8 cellular contexts compared by ENCODE assay signal in the genomic region with DNA sequence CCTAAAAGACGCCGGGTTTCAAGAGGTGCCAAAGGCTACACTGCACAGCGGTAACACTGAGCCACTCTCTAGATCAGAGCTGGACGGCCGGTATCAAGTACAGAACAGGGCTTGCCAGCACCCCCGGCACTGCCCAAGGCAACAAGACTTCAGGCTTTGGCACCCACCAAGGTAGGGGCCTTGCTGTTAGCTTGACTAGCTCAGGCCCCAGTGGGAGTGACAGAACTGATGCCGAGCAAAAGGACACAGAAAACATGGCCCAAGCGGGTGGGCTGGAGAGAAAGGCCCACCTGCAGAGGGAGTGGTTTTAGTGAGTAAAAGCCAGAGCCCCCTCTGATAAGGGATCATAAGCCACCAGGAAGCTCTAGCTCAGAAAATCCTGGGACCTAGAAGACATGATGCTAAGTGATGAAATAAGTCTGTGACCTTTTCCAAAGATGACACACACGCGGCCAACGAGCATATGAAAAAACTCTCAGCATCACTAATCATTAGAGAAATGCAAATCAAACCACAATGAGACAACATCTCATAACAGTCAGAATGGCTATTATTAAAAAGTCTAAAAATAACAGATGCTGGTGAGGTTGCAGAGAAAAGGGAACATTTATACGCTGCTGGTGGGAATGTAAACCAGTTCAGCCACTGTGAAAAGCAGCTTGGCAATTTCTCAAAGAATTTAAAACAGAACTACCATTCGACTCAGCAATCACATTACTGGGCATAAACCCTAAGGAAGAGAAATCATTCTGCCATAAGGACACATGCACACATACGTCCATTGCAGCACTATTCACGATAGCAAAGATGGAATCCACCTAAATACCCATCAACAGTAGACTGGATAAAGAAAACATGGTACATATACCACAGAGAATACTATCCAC. TPM values are rescaled to one million over a fixed set of nuclear protein-coding genes. Genes with fewer than 3 reads are reported as not detected.
A peak's percentile ranks its signal among the peaks of the same experiment; 100 is the strongest.
DNase-seq lines count a peak whose midpoint lies in the region; ATAC-seq, FAIRE-seq and TF ChIP-seq lines count a peak whose summit lies in the region.

No MANE protein-coding gene starts in this region.

- peak; percentile 40; the same call in 1 of the 2 replicates for TF ChIP-seq POLR2A in GM12892 (IDR thresholded peaks at IDR 0.05; ENCODE audit: low read depth, low read length)
- TF ChIP-seq POLR2A in upper lobe of left lung (IDR thresholded peaks at IDR 0.05): no peak

- H3K4me1 ChIP-seq in left lung: peaks cover 62 to 100% of the 10 kb centered on the region in 2 donors
- H3K4me1 ChIP-seq in upper lobe of left lung: peaks cover 90 to 96% (median 91%) of the 10 kb centered on the region in 4 donors

- BruUV-seq in Calu3 (replicated peaks; lab: Mats Ljungman, UMichigan): no TSS peak

- ATAC-seq in HG03354 (IDR thresholded peaks at IDR 0.05; ENCODE audit: poor library complexity, severe bottlenecking, unreplicated experiment) (peak; percentile 50), left lung (no peak), upper lobe of left lung (ENCODE audit: low FRiP score in 2 of 2) (peak in 1 of 2 donors; percentile 20), HG02870 (IDR thresholded peaks at IDR 0.05; ENCODE audit: unreplicated experiment) (no peak)

- no peak overlapping the region for H3K4me3 ChIP-seq in left lung
- H3K4me3 ChIP-seq in upper lobe of left lung: peak overlapping the region in 1 of 4 donors; percentile 10

- H3K9me3 ChIP-seq in left lung (no peaks in the 10 kb centered on the region), upper lobe of left lung (no peaks in the 10 kb centered on the region)

- H3K36me3 Mint-ChIP-seq in activated naive CD4-positive, alpha-beta T cell treated with anti-CD3 and anti-CD28 coated beads, Interleukin-2, amount 50 U/mL, for 24 hours: peaks cover 16% of the 10 kb centered on the region
- H3K36me3 Mint-ChIP-seq in Calu3 (ENCODE audit: insufficient read depth, unreplicated experiment): peaks cover 26% of the 10 kb centered on the region

- CTCF ChIA-PET in Calu3 (lab: Charles Lee): interaction anchor here (0.7 to 1.2 kb wide), 2 partner anchors 11 to 17 kb away, joined by 3 to 4 read pairs; no protein-coding TSS in a partner anchor

- intact Hi-C loops in left lung (cut with DNase I) (no loop called here), Calu3 (cut with micrococcal nuclease; ENCODE audit: unreplicated experiment) (no loop called here)

- H3K27me3 Mint-ChIP-seq in activated naive CD4-positive, alpha-beta T cell treated with anti-CD3 and anti-CD28 coated beads, Interleukin-2, amount 50 U/mL, for 24 hours: no peaks in the 10 kb centered on the region
- no peaks in the 10 kb centered on the region for H3K27me3 Mint-ChIP-seq in Calu3 (ENCODE audit: unreplicated experiment)

- TF ChIP-seq CTCF in left lung (IDR thresholded peaks at IDR 0.05) (no peak), upper lobe of left lung (IDR thresholded peaks at IDR 0.05) (no peak), Calu3 (IDR thresholded peaks at IDR 0.05; ENCODE audit: unreplicated experiment) (no peak)

- peaks cover 88% of the 10 kb centered on the region for H3K4me1 Mint-ChIP-seq in activated naive CD4-positive, alpha-beta T cell treated with anti-CD3 and anti-CD28 coated beads, Interleukin-2, amount 50 U/mL, for 24 hours
- peaks cover 46% of the 10 kb centered on the region for H3K4me1 Mint-ChIP-seq in Calu3 (ENCODE audit: low read depth, unreplicated experiment)

- no peaks in the 10 kb centered on the region for H3K27me3 ChIP-seq in left lung
- no peaks in the 10 kb centered on the region for H3K27me3 ChIP-seq in upper lobe of left lung

- H3K9me3 Mint-ChIP-seq in activated naive CD4-positive, alpha-beta T cell treated with anti-CD3 and anti-CD28 coated beads, Interleukin-2, amount 50 U/mL, for 24 hours: no peaks in the 10 kb centered on the region
- H3K9me3 Mint-ChIP-seq in Calu3 (ENCODE audit: low read depth, unreplicated experiment): no peaks in the 10 kb centered on the region

- H3K36me3 ChIP-seq in left lung (peaks cover 0 to 18% of the 10 kb centered on the region in 2 donors), upper lobe of left lung (peaks cover 0 to 15% (median 0%) of the 10 kb centered on the region in 4 donors)

- H3K27ac ChIP-seq in left lung: peak overlapping the region; percentile 75 to 92
- peak overlapping the region; percentile 83 to 95 (median 90) for H3K27ac ChIP-seq in upper lobe of left lung

- peak overlapping the region; percentile 88 for H3K27ac Mint-ChIP-seq in activated naive CD4-positive, alpha-beta T cell treated with anti-CD3 and anti-CD28 coated beads, Interleukin-2, amount 50 U/mL, for 24 hours
- H3K27ac Mint-ChIP-seq in Calu3 (ENCODE audit: unreplicated experiment): no peak overlapping the region

- peak overlapping the region; percentile 72 for H3K4me3 Mint-ChIP-seq in activated naive CD4-positive, alpha-beta T cell treated with anti-CD3 and anti-CD28 coated beads, Interleukin-2, amount 50 U/mL, for 24 hours
- no peak overlapping the region for H3K4me3 Mint-ChIP-seq in Calu3 (ENCODE audit: low read depth, unreplicated experiment)

- peak in 1 of 4 donors; percentile 31 for TF ChIP-seq EP300 in upper lobe of left lung (IDR thresholded peaks at IDR 0.05)

- WGBS in upper lobe of left lung, 2 donors: 63 to 73% methylated on average over 9 to 15 of the region's 15 CpGs

- DNase-seq in GM12892 (ENCODE audit: insufficient read length) (no peak), left lung (no peak), upper lobe of left lung (no peak), NCI-H2107 (lab: John Stamatoyannopoulos, UW) (no peak), Calu3 (no peak)

- FAIRE-seq in GM12892 (lab: Jason Lieb, UNC): peak; percentile 100

RNA-seq across cellular contexts. Expression of gene EHD1, which starts 12.9 kb away (rescaled TPM):
- polyA plus RNA-seq in GM12892 (2012; ENCODE audit: missing spikeins): 76.6 TPM
- 100 to 1,000 TPM in 1 of 2 donors, 10 to 100 TPM in 1; 73.0 to 153 TPM for total RNA-seq in left lung
- 100 to 1,000 TPM in 4 of 6 donors, 10 to 100 TPM in 2; 43.0 to 167 (median 103) TPM for total RNA-seq in upper lobe of left lung
- 92.8 and 101 TPM in 2 replicates for total RNA-seq in Calu3 (2022)

RNA-seq across cellular contexts. Expression of gene CDC42BPG, which starts 21.1 kb away (rescaled TPM):
- polyA plus RNA-seq in GM12892 (2012; ENCODE audit: missing spikeins): 0.15 TPM
- total RNA-seq in left lung (10 to 100 TPM; 18.0 to 25.9 TPM), upper lobe of left lung (10 to 100 TPM; 21.6 to 62.4 (median 26.0) TPM), Calu3 (2022) (26.5 and 33.0 TPM in 2 replicates)

RNA-seq across cellular contexts. Expression of gene ATG2A, which starts 51.5 kb away (rescaled TPM):
- 3.2 TPM for polyA plus RNA-seq in GM12892 (2012; ENCODE audit: missing spikeins)
- total RNA-seq in left lung (10 to 100 TPM; 21.9 to 23.5 TPM), upper lobe of left lung (10 to 100 TPM; 24.6 to 59.2 (median 33.3) TPM), Calu3 (2022) (29.6 and 35.8 TPM in 2 replicates)

RNA-seq across cellular contexts. Expression of gene MEN1, which starts 55.2 kb away (rescaled TPM):
- polyA plus RNA-seq in GM12892 (2012; ENCODE audit: missing spikeins): 9.5 TPM
- total RNA-seq in left lung (10 to 100 TPM; 26.9 to 29.3 TPM), upper lobe of left lung (10 to 100 TPM; 15.4 to 47.1 (median 24.4) TPM), Calu3 (2022) (39.8 and 41.0 TPM in 2 replicates)

RNA-seq across cellular contexts. Expression of gene PPP2R5B, which starts 59.0 kb away (rescaled TPM):
- 8.6 TPM for polyA plus RNA-seq in GM12892 (2012; ENCODE audit: missing spikeins)
- total RNA-seq in left lung (10 to 100 TPM; 24.4 to 29.9 TPM), upper lobe of left lung (10 to 100 TPM; 21.0 to 48.1 (median 27.5) TPM), Calu3 (2022) (9.9 and 12.2 TPM in 2 replicates)
